ENCODE assay signal across 25 cellular contexts in genomic region chr10:2341298-2341697, GRCh38.
A peak's percentile ranks its signal among the peaks of the same experiment; 100 is the strongest.
DNase-seq lines count a peak whose midpoint lies in the region; FAIRE-seq and TF ChIP-seq lines count a peak whose summit lies in the region.
"Had no signal": no experiment of that assay in that cellular context is flagged by ENCODE, and none has a peak within 500 bp of the region (broad histone marks: within the 10 kb centered on the region; RNA-seq: fewer than 3 reads in every experiment).

No MANE protein-coding gene starts in this region.

- H3K27me3 ChIP-seq in astrocyte (ENCODE audit: insufficient read depth, low read length), result no peaks in the 10 kb centered on the region
- H3K27me3 ChIP-seq in mammary epithelial cell (ENCODE audit: insufficient read depth, low read length), result no peaks in the 10 kb centered on the region
- H3K27me3 ChIP-seq: Peyer's patch had no signal

- no peak for TF ChIP-seq CTCF in astrocyte (IDR thresholded peaks at IDR 0.05; ENCODE audit: insufficient read depth, low read depth, low read length)
- no peak for TF ChIP-seq CTCF in mammary epithelial cell (conservative IDR thresholded peaks at IDR 0.05 in 1 of 2, IDR thresholded peaks at IDR 0.05 in 1 of 2; ENCODE audit: extremely low read depth in 1 of 2, insufficient read depth in 1 of 2, low read depth in 1 of 2, low read length in 2 of 2)
- TF ChIP-seq CTCF in foreskin fibroblast (IDR thresholded peaks at IDR 0.05; ENCODE audit: low read depth, low read length), result no peak

- CTCF ChIA-PET in mammary epithelial cell (lab: Charles Lee; ENCODE audit: low non-redundant PET), result no interaction called here

- H2AFZ ChIP-seq in astrocyte (ENCODE audit: low read depth, low read length), result no peak overlapping the region
- H2AFZ ChIP-seq in mammary epithelial cell (ENCODE audit: low read depth, low read length), result no peak overlapping the region

- H3K79me2 ChIP-seq in astrocyte (ENCODE audit: insufficient read depth, low read length) (no peaks in the 10 kb centered on the region), mammary epithelial cell (ENCODE audit: insufficient read depth, low read length) (no peaks in the 10 kb centered on the region)

- no peaks in the 10 kb centered on the region for H3K9me3 ChIP-seq in astrocyte (ENCODE audit: insufficient read depth, low read depth, low read length)
- no peaks in the 10 kb centered on the region for H3K9me3 ChIP-seq in mammary epithelial cell (replicated peaks; ENCODE audit: insufficient read depth, low read length)
- H3K9me3 ChIP-seq: Caco-2, Peyer's patch had no signal

- dilution Hi-C loops in mammary epithelial cell (cut with HindIII; ENCODE audit: low sequenced_read_pairs), result no loop called here

- H3K36me3 ChIP-seq in astrocyte (ENCODE audit: insufficient read depth, low read length) (no peaks in the 10 kb centered on the region), mammary epithelial cell (ENCODE audit: insufficient read depth, low read length) (no peaks in the 10 kb centered on the region)
- H3K36me3 ChIP-seq: Peyer's patch had no signal

- H3K4me2 ChIP-seq in astrocyte (ENCODE audit: low read length) (no peak overlapping the region), mammary epithelial cell (ENCODE audit: insufficient read depth, low read depth, low read length) (no peak overlapping the region)

- WGBS in mammary epithelial cell (ENCODE audit: low coverage, missing lambda C conversion rate), result 51% methylated on average over 5 of the region's 6 CpGs

- FAIRE-seq in astrocyte (lab: Jason Lieb, UNC), result no peak
- FAIRE-seq: GM12892, HTR-8/SVneo had no signal

- intact Hi-C loops in head of caudate nucleus (cut with DNase I) (no loop called here), mammary epithelial cell (cut with micrococcal nuclease) (no loop called here)

- no TSS peak for BruUV-seq in mammary epithelial cell (replicated peaks; lab: Mats Ljungman, UMichigan)

- no peak overlapping the region for H3K4me3 Mint-ChIP-seq in astrocyte (ENCODE audit: unreplicated experiment)
- H3K4me3 Mint-ChIP-seq: B cell; CD8-positive, alpha-beta T cell had no signal

- H3K4me1 Mint-ChIP-seq in astrocyte (ENCODE audit: low read depth, unreplicated experiment), result no peaks in the 10 kb centered on the region
- H3K4me1 Mint-ChIP-seq: B cell had no signal

- peak; percentile 2 for DNase-seq in NCI-H1092 (lab: John Stamatoyannopoulos, UW)
- peak; percentile 0 for DNase-seq in astrocyte (ENCODE audit: low read depth)
- peak in 27 of 42 donors; percentile 6 to 69 (median 26) for DNase-seq in head of caudate nucleus
- DNase-seq in mammary epithelial cell, result no peak
- DNase-seq in foreskin fibroblast, result no peak
- no peak for DNase-seq in NCI-H146 (lab: John Stamatoyannopoulos, UW)
- no peak for DNase-seq in HPDE6-E6E7 (ENCODE audit: extremely low spot score)
- DNase-seq: Caco-2; CD8-positive, alpha-beta T cell; DMS 273 treated with DMSO at 0.1 percent for 48 hours; DMS79; KBM-7; MV-4-11; NCI-H187; NCI-H2081 treated with DMSO at 0.1 percent for 48 hours; NCI-H2171; NCI-H226; NCI-H510A; NCI-H69; Peyer's patch; SHP77 treated with DMSO at 0.1 percent for 48 hours had no signal

- H3K4me3 ChIP-seq in astrocyte (ENCODE audit: insufficient read depth, low read depth, low read length), result no peak overlapping the region
- no peak overlapping the region for H3K4me3 ChIP-seq in mammary epithelial cell (replicated peaks in 1 of 3; ENCODE audit: insufficient read depth in 1 of 3, low read depth in 2 of 3, low read length in 3 of 3)
- H3K4me3 ChIP-seq in foreskin fibroblast (ENCODE audit: low read depth in 1 of 2, low read length in 2 of 2), result no peak overlapping the region
- H3K4me3 ChIP-seq: Peyer's patch had no signal

- H3K27me3 Mint-ChIP-seq in astrocyte (ENCODE audit: low read depth, unreplicated experiment), result no peaks in the 10 kb centered on the region

- in situ Hi-C loops in mammary epithelial cell (cut with MboI; ENCODE audit: low sequenced_read_pairs in 2 of 2), result no loop called here

- H3K27ac ChIP-seq in astrocyte (ENCODE audit: low read depth, low read length) (no peak overlapping the region), mammary epithelial cell (ENCODE audit: insufficient read depth, low read depth, low read length) (no peak overlapping the region)
- H3K27ac ChIP-seq: C4-2B, Peyer's patch had no signal

- H3K9ac ChIP-seq in astrocyte (ENCODE audit: low read length) (no peak overlapping the region), mammary epithelial cell (ENCODE audit: insufficient read depth, low read length) (no peak overlapping the region)

- no peak overlapping the region for H3K27ac Mint-ChIP-seq in astrocyte (ENCODE audit: unreplicated experiment)
- H3K27ac Mint-ChIP-seq: B cell; CD8-positive, alpha-beta T cell had no signal

- no peaks in the 10 kb centered on the region for H3K9me3 Mint-ChIP-seq in astrocyte (ENCODE audit: unreplicated experiment)
- H3K9me3 Mint-ChIP-seq: CD8-positive, alpha-beta T cell had no signal

- H3K36me3 Mint-ChIP-seq in astrocyte (ENCODE audit: low read depth, unreplicated experiment), result no peaks in the 10 kb centered on the region
- H3K36me3 Mint-ChIP-seq: CD8-positive, alpha-beta T cell had no signal

- H4K20me1 ChIP-seq in astrocyte (ENCODE audit: insufficient read depth, low read length), result no peaks in the 10 kb centered on the region
- no peaks in the 10 kb centered on the region for H4K20me1 ChIP-seq in mammary epithelial cell (ENCODE audit: insufficient read depth, low read length)

- H3K4me1 ChIP-seq in astrocyte (ENCODE audit: insufficient read depth, low read length) (no peaks in the 10 kb centered on the region), mammary epithelial cell (ENCODE audit: insufficient read depth, low read length) (no peaks in the 10 kb centered on the region)
- H3K4me1 ChIP-seq: Caco-2, Peyer's patch had no signal

Comparison
In these comparisons a context has a peak if more than half of its experiments do, and no peak if none do; other contexts are left out.
1. DNase-seq: peak in NCI-H1092 (single experiment), astrocyte (single experiment) and head of caudate nucleus (27 of 42); none in mammary epithelial cell (single experiment), foreskin fibroblast (0 of 2), NCI-H146 (single experiment) and HPDE6-E6E7 (single experiment).